In the genomic region with DNA sequence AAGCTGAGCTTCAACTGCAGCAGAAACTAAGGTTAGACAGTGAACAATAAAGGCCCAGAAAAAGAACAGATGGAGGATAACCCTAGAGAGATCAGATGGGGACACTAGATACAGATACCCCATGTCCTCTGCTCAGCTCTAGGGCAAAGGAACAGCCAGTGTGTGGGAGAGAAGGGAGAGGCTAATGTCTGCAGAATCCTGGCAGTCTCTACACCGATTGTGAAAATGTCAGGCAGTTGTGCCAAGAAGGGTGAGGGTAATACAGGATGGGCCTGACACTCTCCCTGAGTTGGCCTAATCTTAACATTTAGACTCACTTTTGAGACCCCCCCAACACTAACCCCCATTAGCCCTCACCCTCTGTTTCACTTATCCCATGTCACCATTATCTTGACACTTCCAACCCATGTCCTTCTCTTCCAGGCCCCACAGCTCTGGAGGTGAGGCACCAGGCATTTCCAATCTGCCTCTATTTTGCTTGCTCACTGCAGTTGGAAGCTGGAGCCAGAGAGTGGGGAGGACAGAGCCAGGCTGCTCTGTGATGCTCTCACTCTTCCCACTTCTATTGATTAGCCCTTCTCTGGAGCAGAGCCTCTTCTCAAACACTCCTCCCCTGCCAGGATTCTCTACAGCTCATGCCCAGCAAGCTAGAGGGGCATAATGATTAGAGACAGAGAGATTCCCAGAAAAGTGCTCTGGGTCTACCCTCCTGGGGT, we compare ENCODE assay signal across 1 cellular context.
TF ChIP-seq lines count a peak whose summit lies in the region.

No MANE protein-coding gene starts in this region.

TF ChIP-seq in H1, 55 proteins besides CTCF, POLR2A, EP300 and RAD21:
- no peak for TF ChIP-seq KDM4A (IDR thresholded peaks at IDR 0.05; ENCODE audit: low read depth, low read length, severe bottlenecking)
- no peak for TF ChIP-seq CTBP2 (IDR thresholded peaks at IDR 0.05; ENCODE audit: borderline replicate concordance, insufficient read depth, insufficient read length, low read length)
- TF ChIP-seq JUND (IDR thresholded peaks at IDR 0.05; ENCODE audit: low read length), result no peak
- no peak for TF ChIP-seq HDAC2 (IDR thresholded peaks at IDR 0.05; ENCODE audit: borderline replicate concordance in 1 of 2, low read depth in 2 of 2, low read length in 2 of 2)
- no peak for TF ChIP-seq POLR2AphosphoS5 (IDR thresholded peaks at IDR 0.05; ENCODE audit: low read depth, low read length)
- no peak for TF ChIP-seq FOSL1 (IDR thresholded peaks at IDR 0.05; ENCODE audit: insufficient read depth, low read depth, low read length)
- no peak for TF ChIP-seq TAF7 (optimal IDR thresholded peaks at IDR 0.05; ENCODE audit: borderline replicate concordance, low read depth, low read length)
